ENCODE assay signal across 9 cellular contexts in genomic region chr9:97500765-97501176, GRCh38. TPM values are rescaled to one million over a fixed set of nuclear protein-coding genes. Genes with fewer than 3 reads are reported as not detected.
A peak's percentile ranks its signal among the peaks of the same experiment; 100 is the strongest.
DNase-seq lines count a peak whose midpoint lies in the region; ATAC-seq and TF ChIP-seq lines count a peak whose summit lies in the region.
"Had no signal": no experiment of that assay in that cellular context is flagged by ENCODE, and none has a peak within 500 bp of the region (broad histone marks: within the 10 kb centered on the region; RNA-seq: fewer than 3 reads in every experiment).

No MANE protein-coding gene starts in this region.

- H3K9ac ChIP-seq in OCI-LY1 (ENCODE audit: low read length) (no peak overlapping the region), endodermal cell (ENCODE audit: extremely low read depth, low read length, poor library complexity, severe bottlenecking) (no peak overlapping the region)

- H3K4me2 ChIP-seq in OCI-LY1 (ENCODE audit: low read length) (peak overlapping the region; percentile 65), osteoblast (ENCODE audit: insufficient read depth, low read length) (peak overlapping the region; percentile 58)

- peaks cover 13% of the 10 kb centered on the region for H3K27me3 ChIP-seq in CD8-positive, alpha-beta memory T cell (ENCODE audit: insufficient read depth, low read length, poor library complexity, severe bottlenecking)
- H3K27me3 ChIP-seq in OCI-LY1 (ENCODE audit: insufficient read depth, low read length) (no peaks in the 10 kb centered on the region), endodermal cell (ENCODE audit: control insufficient read depth, insufficient read depth, low read length, poor library complexity, severe bottlenecking) (peaks cover 47% of the 10 kb centered on the region), osteoblast (ENCODE audit: insufficient read depth, low read length) (peaks cover 58% of the 10 kb centered on the region)

- CTCF ChIA-PET in CD8-positive, alpha-beta memory T cell (lab: Charles Lee) = interaction anchor here (0.6 to 1.5 kb wide), 7 partner anchors 10 to 1119 kb away, joined by 3 to 5 read pairs (median 3); no protein-coding TSS in a partner anchor

- no peak for DNase-seq in CD8-positive, alpha-beta memory T cell
- DNase-seq in endodermal cell (no peak), osteoblast (ENCODE audit: insufficient read length, low spot score, missing footprints) (peak; percentile 58), SK-N-DZ (ENCODE audit: low spot score) (no peak), retina (no peak), NCI-H345 treated with DMSO at 0.1 percent for 48 hours (lab: John Stamatoyannopoulos, UW; ENCODE audit: unreplicated experiment) (no peak)

- no peak overlapping the region for H3K4me3 ChIP-seq in CD8-positive, alpha-beta memory T cell (ENCODE audit: low read length)
- peak overlapping the region; percentile 51 for H3K4me3 ChIP-seq in OCI-LY1 (ENCODE audit: low read depth, low read length, poor library complexity, severe bottlenecking)
- peak overlapping the region; percentile 75 for H3K4me3 ChIP-seq in endodermal cell (ENCODE audit: low read length)
- peak overlapping the region; percentile 12 for H3K4me3 ChIP-seq in osteoblast (ENCODE audit: insufficient read depth, low read length)

- peaks cover 0 to 2% (median 0%) of the 10 kb centered on the region in 5 donors for H3K9me3 Mint-ChIP-seq in CD8-positive, alpha-beta memory T cell
- peaks cover 20% of the 10 kb centered on the region for H3K9me3 Mint-ChIP-seq in endodermal cell

- H3K79me2 ChIP-seq in OCI-LY1 (ENCODE audit: insufficient read depth, low read length) (no peaks in the 10 kb centered on the region), osteoblast (ENCODE audit: insufficient read depth, low read length) (no peaks in the 10 kb centered on the region)

- WGBS in endodermal cell (ENCODE audit: insufficient coverage in 1 of 2, insufficient read length in 1 of 2), 2 experiments = 0 to 12% methylated on average over 2 to 5 of the region's 6 CpGs

- no peaks in the 10 kb centered on the region for H4K20me1 ChIP-seq in OCI-LY1 (ENCODE audit: insufficient read depth, low read length)
- H4K20me1 ChIP-seq in osteoblast (ENCODE audit: insufficient read depth, low read length) = peaks cover 3% of the 10 kb centered on the region

- peaks cover 4% of the 10 kb centered on the region for H3K36me3 ChIP-seq in CD8-positive, alpha-beta memory T cell (ENCODE audit: insufficient read depth, low read length)
- H3K36me3 ChIP-seq in OCI-LY1 (ENCODE audit: insufficient read depth, low read length) (no peaks in the 10 kb centered on the region), endodermal cell (ENCODE audit: control insufficient read depth, insufficient read depth, low read length) (peaks cover 15% of the 10 kb centered on the region), osteoblast (ENCODE audit: insufficient read depth, low read length) (no peaks in the 10 kb centered on the region)
- H3K36me3 ChIP-seq: SJSA1 had no signal

- no peak for ATAC-seq in HG03520 (IDR thresholded peaks at IDR 0.05; ENCODE audit: unreplicated experiment)

- H3F3A ChIP-seq in OCI-LY1 (ENCODE audit: insufficient read depth, low read length) = no peaks in the 10 kb centered on the region

- H2AFZ ChIP-seq in OCI-LY1 (ENCODE audit: low read length) = no peak overlapping the region
- H2AFZ ChIP-seq in osteoblast (ENCODE audit: low read length) = no peak overlapping the region

- peak overlapping the region; percentile 48 to 87 (median 77) for H3K4me3 Mint-ChIP-seq in CD8-positive, alpha-beta memory T cell
- H3K4me3 Mint-ChIP-seq in endodermal cell = peak overlapping the region; percentile 64

- peaks cover 47 to 49% of the 10 kb centered on the region in 2 donors for H3K27me3 Mint-ChIP-seq in CD8-positive, alpha-beta memory T cell
- peaks cover 61% of the 10 kb centered on the region for H3K27me3 Mint-ChIP-seq in endodermal cell (ENCODE audit: insufficient read depth)

- peaks cover 8 to 14% (median 9%) of the 10 kb centered on the region in 3 donors for H3K36me3 Mint-ChIP-seq in CD8-positive, alpha-beta memory T cell
- H3K36me3 Mint-ChIP-seq in endodermal cell (ENCODE audit: low read depth) = peaks cover 17% of the 10 kb centered on the region

- H3K9me3 ChIP-seq in CD8-positive, alpha-beta memory T cell (ENCODE audit: low read length) = no peaks in the 10 kb centered on the region
- H3K9me3 ChIP-seq in OCI-LY1 (ENCODE audit: low read length) = no peaks in the 10 kb centered on the region
- H3K9me3 ChIP-seq in endodermal cell (ENCODE audit: control insufficient read depth, low read length) = peaks cover 11% of the 10 kb centered on the region
- no peaks in the 10 kb centered on the region for H3K9me3 ChIP-seq in osteoblast (ENCODE audit: low read depth, low read length)
- H3K9me3 ChIP-seq: SJSA1 had no signal

- peaks cover 18 to 19% (median 19%) of the 10 kb centered on the region in 3 donors for H3K4me1 Mint-ChIP-seq in CD8-positive, alpha-beta memory T cell
- peaks cover 3% of the 10 kb centered on the region for H3K4me1 Mint-ChIP-seq in endodermal cell

- POLR2A ChIA-PET in CD8-positive, alpha-beta memory T cell (lab: Charles Lee) = no interaction called here

- no peak overlapping the region for H3K27ac ChIP-seq in CD8-positive, alpha-beta memory T cell (ENCODE audit: low read depth, low read length)
- H3K27ac ChIP-seq in OCI-LY1 (ENCODE audit: low read depth, low read length, poor library complexity, severe bottlenecking) (no peak overlapping the region), endodermal cell (ENCODE audit: low read depth, low read length) (no peak overlapping the region), osteoblast (ENCODE audit: low read depth, low read length) (no peak overlapping the region)
- H3K27ac ChIP-seq: SJSA1 had no signal

- H3K9me2 ChIP-seq in OCI-LY1 (ENCODE audit: low read depth, low read length) = no peaks in the 10 kb centered on the region

- peaks cover 8% of the 10 kb centered on the region for H3K4me1 ChIP-seq in CD8-positive, alpha-beta memory T cell (ENCODE audit: insufficient read depth, low read length)
- peaks cover 11% of the 10 kb centered on the region for H3K4me1 ChIP-seq in OCI-LY1 (ENCODE audit: insufficient read depth, low read length, severe bottlenecking)
- no peaks in the 10 kb centered on the region for H3K4me1 ChIP-seq in endodermal cell (ENCODE audit: control insufficient read depth, insufficient read depth, low read length)
- no peaks in the 10 kb centered on the region for H3K4me1 ChIP-seq in osteoblast (ENCODE audit: insufficient read depth, low read length)

- no peak overlapping the region for H3K27ac Mint-ChIP-seq in CD8-positive, alpha-beta memory T cell
- H3K27ac Mint-ChIP-seq in endodermal cell = no peak overlapping the region

- TF ChIP-seq CTCF in OCI-LY1 (IDR thresholded peaks at IDR 0.05; ENCODE audit: low read length) (no peak), endodermal cell (conservative IDR thresholded peaks at IDR 0.05) (no peak), osteoblast (IDR thresholded peaks at IDR 0.05; ENCODE audit: extremely low read depth, low read depth, low read length) (no peak)

RNA-seq across cellular contexts. Expression of gene TMOD1, which starts 0.7 kb away (rescaled TPM):
- 1 to 10 TPM; 1.2 to 1.5 TPM for total RNA-seq in CD8-positive, alpha-beta memory T cell
- 1.3 TPM for polyA plus RNA-seq in CD8-positive, alpha-beta memory T cell
- total RNA-seq in endodermal cell (1 to 10 TPM; 3.6 to 7.1 TPM), osteoblast (not detected in 2 replicates)
- 1.9 TPM for polyA plus RNA-seq in endodermal cell (2013, experiment 1 of 2)
- 2.6 TPM for polyA plus RNA-seq in endodermal cell (2013, experiment 2 of 2)
- 12.1 and 13.2 TPM in 2 replicates for polyA plus RNA-seq in SK-N-DZ (2014; cell fraction: cytosol; rRNA removed)
- 9.4 and 9.9 TPM in 2 replicates for polyA plus RNA-seq in SK-N-DZ (2014; cell fraction: nucleus; rRNA removed)
- total RNA-seq: SJSA1 had no signal
